In the genomic region with DNA sequence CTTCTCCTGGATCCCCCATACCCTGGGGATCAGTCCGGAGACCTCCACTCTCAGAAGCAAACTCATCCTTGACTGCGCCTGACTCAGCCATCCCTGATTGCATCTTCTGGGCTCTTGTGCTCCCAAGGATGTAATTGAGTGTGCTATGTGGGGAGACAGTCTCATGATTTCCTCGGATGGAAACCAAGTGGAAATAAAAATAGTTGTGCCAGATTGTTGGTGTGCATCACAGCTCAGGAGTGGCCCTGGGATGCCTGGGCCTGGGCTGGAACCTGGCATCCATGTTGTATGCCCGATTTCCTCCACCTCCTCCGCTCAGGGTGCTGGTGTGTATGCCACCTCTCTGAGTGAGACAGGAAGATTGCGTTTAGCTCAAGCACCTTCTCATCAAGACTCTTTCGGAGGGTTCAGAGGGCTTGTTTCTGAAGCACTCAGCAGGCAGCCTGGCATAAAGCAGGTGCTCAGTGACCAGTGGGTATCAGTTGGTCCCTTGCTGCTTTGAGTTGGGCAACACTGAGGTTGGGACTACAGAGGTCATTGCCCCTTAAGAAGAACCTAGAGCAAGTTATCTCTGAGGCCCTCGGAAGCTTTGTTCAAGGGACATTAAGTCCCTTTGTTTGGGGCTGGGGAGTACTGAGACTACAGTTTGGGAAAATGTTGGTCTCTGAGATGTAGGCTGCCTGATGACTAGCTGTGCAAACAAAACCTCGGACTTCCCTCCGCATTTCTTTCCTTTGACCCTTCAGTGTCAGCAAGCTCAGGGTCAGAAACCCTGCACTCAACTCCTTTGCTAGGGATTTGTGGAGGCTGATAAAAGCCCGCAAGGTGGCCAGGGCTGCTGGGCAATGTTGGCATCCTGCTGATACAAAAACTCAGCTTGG, we compare ENCODE assay signal across 1 cellular context.
A peak's percentile ranks its signal among the peaks of the same experiment; 100 is the strongest.
TF ChIP-seq lines count a peak whose summit lies in the region.

No MANE protein-coding gene starts in this region.

TF ChIP-seq in A549, 52 proteins besides CTCF, POLR2A, EP300 and RAD21 (continued from another document):
- TF ChIP-seq, protein P1, sequence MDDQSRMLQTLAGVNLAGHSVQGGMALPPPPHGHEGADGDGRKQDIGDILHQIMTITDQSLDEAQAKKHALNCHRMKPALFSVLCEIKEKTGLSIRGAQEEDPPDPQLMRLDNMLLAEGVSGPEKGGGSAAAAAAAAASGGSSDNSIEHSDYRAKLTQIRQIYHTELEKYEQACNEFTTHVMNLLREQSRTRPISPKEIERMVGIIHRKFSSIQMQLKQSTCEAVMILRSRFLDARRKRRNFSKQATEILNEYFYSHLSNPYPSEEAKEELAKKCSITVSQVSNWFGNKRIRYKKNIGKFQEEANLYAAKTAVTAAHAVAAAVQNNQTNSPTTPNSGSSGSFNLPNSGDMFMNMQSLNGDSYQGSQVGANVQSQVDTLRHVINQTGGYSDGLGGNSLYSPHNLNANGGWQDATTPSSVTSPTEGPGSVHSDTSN (IDR thresholded peaks at IDR 0.05), result peak; percentile 22; the same call in 1 of the 2 replicates
- TF ChIP-seq FOSB (CRISPR knock-in tag; IDR thresholded peaks at IDR 0.05), result peak; percentile 75; the same call in 1 of the 2 replicates
